In the genomic region with DNA sequence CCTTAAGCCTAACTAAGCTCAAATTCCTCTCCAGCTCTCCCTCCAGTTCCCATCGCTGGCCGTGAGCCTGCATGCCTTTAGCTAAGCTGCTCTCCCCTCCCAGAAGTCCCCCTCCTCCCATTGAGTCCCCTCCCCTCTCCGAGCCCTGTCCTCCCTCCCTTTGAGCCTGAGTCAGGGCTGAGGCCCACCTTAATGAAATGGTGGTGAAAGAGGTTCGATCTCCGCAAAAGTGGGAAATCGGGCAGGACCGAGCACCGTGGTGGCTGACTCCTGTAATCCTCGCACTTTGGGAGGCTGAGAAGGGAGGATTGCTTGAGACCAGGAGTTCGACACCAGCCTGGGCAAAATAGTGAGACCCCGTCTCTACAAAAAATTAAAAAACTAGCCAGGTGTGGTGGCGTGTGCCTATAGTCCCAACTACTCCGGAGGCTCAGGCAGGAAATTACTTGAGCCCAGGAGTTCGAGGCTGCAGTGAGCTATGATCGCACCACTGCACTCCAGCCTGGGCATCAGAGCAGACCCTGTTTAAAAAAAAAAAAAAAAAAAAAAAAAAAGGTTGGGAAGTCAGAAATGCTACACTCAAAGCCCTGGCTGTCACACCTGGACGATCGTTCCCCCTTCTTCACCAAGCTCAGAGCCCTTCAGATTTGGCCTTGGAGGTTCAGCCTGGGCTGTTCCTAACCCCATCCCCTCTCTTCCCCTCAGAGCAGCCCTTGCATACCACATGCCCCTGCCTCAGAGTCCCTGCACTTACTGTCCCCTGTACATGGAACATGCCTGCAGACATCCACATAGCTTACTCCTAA, we compare ENCODE assay signal across 11 cellular contexts. TPM values are rescaled to one million over a fixed set of nuclear protein-coding genes. Genes with fewer than 3 reads are reported as not detected.
DNase-seq lines count a peak whose midpoint lies in the region; ATAC-seq, FAIRE-seq and TF ChIP-seq lines count a peak whose summit lies in the region.
"Had no signal": no experiment of that assay in that cellular context is flagged by ENCODE, and none has a peak within 500 bp of the region (broad histone marks: within the 10 kb centered on the region; RNA-seq: fewer than 3 reads in every experiment).

No MANE protein-coding gene starts in this region.

- no peaks in the 10 kb centered on the region for H3K79me2 ChIP-seq in HepG2 (ENCODE audit: insufficient read depth, low read length)

- no TSS peak for BruUV-seq in HepG2 (replicated peaks; lab: Mats Ljungman, UMichigan)

- no peak overlapping the region for H3K9ac ChIP-seq in HepG2 (ENCODE audit: insufficient read depth, low read depth, low read length)

- TF ChIP-seq RAD21 in HepG2 (CRISPR knock-in tag; IDR thresholded peaks at IDR 0.05): no peak

- peak overlapping the region; percentile 76 for H3K4me3 Mint-ChIP-seq in WTC11
- H3K4me3 Mint-ChIP-seq in stimulated activated naive B cell treated with anti-CD40 and anti-IgM and Interleukin-4, amounts not matched to agents 10 μg/mL and 1 μg/mL and 100 μg/mL, for 72 hours: peak overlapping the region; percentile 72 to 75

- DNase-seq in HAP-1 (ENCODE audit: low spot score in 2 of 2): no peak
- DNase-seq in WTC11 (ENCODE audit: low spot score): no peak
- no peak for DNase-seq in HepG2 (ENCODE audit: low spot score)
- no peak for DNase-seq in stimulated activated naive B cell treated with anti-CD40 and anti-IgM and Interleukin-4, amounts not matched to agents 10 μg/mL and 1 μg/mL and 100 μg/mL, for 72 hours
- no peak for DNase-seq in RPMI8226
- DNase-seq: mesenchymal stem cell had no signal

- peaks cover 7% of the 10 kb centered on the region for H3K9me3 Mint-ChIP-seq in WTC11
- H3K9me3 Mint-ChIP-seq in stimulated activated naive B cell treated with anti-CD40 and anti-IgM and Interleukin-4, amounts not matched to agents 10 μg/mL and 1 μg/mL and 100 μg/mL, for 72 hours: no peaks in the 10 kb centered on the region

- no peak overlapping the region for H2AFZ ChIP-seq in HepG2 (ENCODE audit: low read length)

- CTCF ChIA-PET in WTC11 (lab: Charles Lee) (interaction anchor here (1.0 to 3.4 kb wide), 6 partner anchors 31 to 297 kb away, joined by 3 to 22 read pairs (median 4); a partner anchor contains a TSS), HepG2 (lab: Yijun Ruan, JAX; ENCODE audit: low intra/inter-chr PET ratio, low total read pairs) (no interaction called here)

- peak overlapping the region; percentile 70 for H3K4me2 ChIP-seq in HepG2 (ENCODE audit: low read depth, low read length)

- peak overlapping the region; percentile 37 for H3K4me3 ChIP-seq in HAP-1
- peak overlapping the region; percentile 23 to 64 (median 43); a peak in 3 of 6 replicates for H3K4me3 ChIP-seq in HepG2 (replicated peaks in 1 of 3; ENCODE audit: insufficient read depth in 1 of 3, low read depth in 2 of 3, low read length in 3 of 3)

- H3K9me3 ChIP-seq in HAP-1 (no peaks in the 10 kb centered on the region), HepG2 (ENCODE audit: low read length) (no peaks in the 10 kb centered on the region)

- peaks cover 10% of the 10 kb centered on the region for H3K4me1 Mint-ChIP-seq in WTC11
- peaks cover 12 to 33% of the 10 kb centered on the region in 2 donors for H3K4me1 Mint-ChIP-seq in stimulated activated naive B cell treated with anti-CD40 and anti-IgM and Interleukin-4, amounts not matched to agents 10 μg/mL and 1 μg/mL and 100 μg/mL, for 72 hours

- no peak overlapping the region for H3K27ac ChIP-seq in HepG2 (ENCODE audit: extremely low read length, insufficient read depth, low read length)
- H3K27ac ChIP-seq: HL-60 had no signal

- 67% methylated on average over 17 of the region's 17 CpGs for WGBS in HepG2 (ENCODE audit: low lambda C conversion rate)

- TF ChIP-seq CTCF in WTC11 (IDR thresholded peaks at IDR 0.05) (no peak), HepG2 (CRISPR knock-in tag; IDR thresholded peaks at IDR 0.05) (no peak)

- ATAC-seq in WTC11 (peak; percentile 25), HepG2 (no peak), HG02798 (IDR thresholded peaks at IDR 0.05; ENCODE audit: poor library complexity, unreplicated experiment) (no peak), HG02759 (IDR thresholded peaks at IDR 0.05; ENCODE audit: unreplicated experiment) (no peak)
- ATAC-seq in stimulated activated naive B cell treated with anti-CD40 and anti-IgM and Interleukin-4, amounts not matched to agents 10 μg/mL and 1 μg/mL and 100 μg/mL, for 72 hours (replicated peaks): no peak

- POLR2A ChIA-PET in WTC11 (lab: Charles Lee) (interaction anchor here (0.6 to 2.6 kb wide), 8 partner anchors 9 to 402 kb away, joined by 3 to 25 read pairs (median 4); a partner anchor contains a TSS), HepG2 (lab: Yijun Ruan, JAX) (interaction anchor here (1.1 kb wide), 1 partner anchor 71 kb away, joined by 3 read pairs; a partner anchor contains a TSS)

- no peak for TF ChIP-seq POLR2A in HepG2 (IDR thresholded peaks at IDR 0.05; ENCODE audit: insufficient read depth in 1 of 2, low read depth in 2 of 2, low read length in 2 of 2)

- no peaks in the 10 kb centered on the region for H3K36me3 Mint-ChIP-seq in WTC11
- peaks cover 0 to 6% of the 10 kb centered on the region in 2 donors for H3K36me3 Mint-ChIP-seq in stimulated activated naive B cell treated with anti-CD40 and anti-IgM and Interleukin-4, amounts not matched to agents 10 μg/mL and 1 μg/mL and 100 μg/mL, for 72 hours

- peaks cover 15% of the 10 kb centered on the region for H3K27me3 Mint-ChIP-seq in WTC11 (ENCODE audit: low read depth)
- peaks cover 58 to 72% of the 10 kb centered on the region in 2 donors for H3K27me3 Mint-ChIP-seq in stimulated activated naive B cell treated with anti-CD40 and anti-IgM and Interleukin-4, amounts not matched to agents 10 μg/mL and 1 μg/mL and 100 μg/mL, for 72 hours

- H3K27me3 ChIP-seq in HAP-1 (ENCODE audit: low read depth) (no peaks in the 10 kb centered on the region), HepG2 (ENCODE audit: control insufficient read depth in 1 of 2, insufficient read depth in 2 of 2, low read length in 2 of 2) (peaks cover 0 to 2% of the 10 kb centered on the region in 2 experiments; a peak in 2 of 5 replicates)

- H4K20me1 ChIP-seq in HepG2 (ENCODE audit: insufficient read depth, low read length): no peaks in the 10 kb centered on the region

- no peak for TF ChIP-seq EP300 in HepG2 (IDR thresholded peaks at IDR 0.05; ENCODE audit: low read depth in 2 of 2, low read length in 2 of 2)
- TF ChIP-seq EP300 in HepG2 (CRISPR knock-in tag; IDR thresholded peaks at IDR 0.05; ENCODE audit: borderline replicate concordance): no peak

- no peaks in the 10 kb centered on the region; the same call in 1 of the 2 replicates for H3K4me1 ChIP-seq in HAP-1
- H3K4me1 ChIP-seq in HepG2 (ENCODE audit: insufficient read depth, low read length): peaks cover 40% of the 10 kb centered on the region

- intact Hi-C loops in HepG2 (cut with micrococcal nuclease; ENCODE audit: unreplicated experiment): no loop called here

- H3K36me3 ChIP-seq in HAP-1 (replicated peaks) (no peaks in the 10 kb centered on the region), HepG2 (replicated peaks in 1 of 2; ENCODE audit: control insufficient read depth in 1 of 2, insufficient read depth in 2 of 2, low read length in 2 of 2) (no peaks in the 10 kb centered on the region)

- FAIRE-seq in HepG2 (lab: Jason Lieb, UNC): no peak

- peak overlapping the region; percentile 91 for H3K27ac Mint-ChIP-seq in WTC11
- H3K27ac Mint-ChIP-seq in stimulated activated naive B cell treated with anti-CD40 and anti-IgM and Interleukin-4, amounts not matched to agents 10 μg/mL and 1 μg/mL and 100 μg/mL, for 72 hours: peak overlapping the region; percentile 37

- in situ Hi-C loops in HAP-1 (cut with MboI; ENCODE audit: low sequenced_read_pairs): no loop called here
- in situ Hi-C loops in HepG2 (cut with HindIII; ENCODE audit: extremely low pct_ligation_motif_present, low pct_unique_long_range_greater_than_20kb): no loop called here

RNA-seq across cellular contexts. Expression of a gene that starts 1.0 kb away (rescaled TPM):
- total RNA-seq in WTC11 (2021) (20.7 to 35.1 TPM (median 34.8 TPM) in 3 replicates), HepG2 (2016; rRNA removed; fragmentation: Illumina TruSeq; extraction: Trizol) (0.31 TPM in 1 of 2 replicates, not detected in the other)
- total RNA-seq in HepG2 (2016; cell fraction: cytosol; rRNA removed; fragmentation: Illumina TruSeq; extraction: Trizol; ENCODE audit: low read depth): 0.40 TPM in 1 of 2 replicates, not detected in the other
- 0.32 TPM in 1 of 2 replicates, not detected in the other for total RNA-seq in HepG2 (2016; cell fraction: insoluble cytoplasmic fraction; rRNA removed; fragmentation: Illumina TruSeq; extraction: Trizol)
- 0.19 TPM in 1 of 2 replicates, not detected in the other for total RNA-seq in HepG2 (2016; cell fraction: membrane; rRNA removed; fragmentation: Illumina TruSeq; extraction: Trizol)
- total RNA-seq in HepG2 (2016; cell fraction: nucleus; rRNA removed; fragmentation: Illumina TruSeq; extraction: Trizol): 0.40 and 0.50 TPM in 2 replicates
- polyA plus RNA-seq in HepG2 (2011; rRNA removed): 0.51 and 0.59 TPM in 2 replicates
- 0.59 and 1.2 TPM in 2 replicates for polyA plus RNA-seq in HepG2 (2011; cell fraction: cytosol; rRNA removed)
- polyA plus RNA-seq in HepG2 (2011; cell fraction: nucleus; rRNA removed): 0.71 and 1.2 TPM in 2 replicates
- 1.0 and 1.2 TPM in 2 replicates for polyA plus RNA-seq in HepG2 (2012)
- polyA plus RNA-seq in HepG2 (2016; cell fraction: cytosol; fragmentation: Illumina TruSeq; extraction: Trizol; ENCODE audit: low read depth): 0.24 and 0.34 TPM in 2 replicates
- polyA plus RNA-seq in HepG2 (2016; cell fraction: insoluble cytoplasmic fraction; fragmentation: Illumina TruSeq; extraction: Trizol; ENCODE audit: low read depth): 0.24 and 0.32 TPM in 2 replicates
- polyA plus RNA-seq in HepG2 (2016; cell fraction: membrane; fragmentation: Illumina TruSeq; extraction: Trizol; ENCODE audit: low read depth): 0.38 and 0.39 TPM in 2 replicates
- polyA plus RNA-seq in HepG2 (2016; cell fraction: nucleus; fragmentation: Illumina TruSeq; extraction: Trizol; ENCODE audit: insufficient read depth, low read depth): 0.49 and 1.4 TPM in 2 replicates
- 0.26 and 0.98 TPM in 2 replicates for polyA minus RNA-seq in HepG2 (2011; rRNA and poly(A)+ RNA removed; ENCODE audit: low replicate concordance)
- polyA minus RNA-seq in HepG2 (2011; cell fraction: cytosol; rRNA and poly(A)+ RNA removed): 0.49 and 1.1 TPM in 2 replicates
- not detected in 2 replicates for polyA minus RNA-seq in HepG2 (2011; cell fraction: nucleus; rRNA and poly(A)+ RNA removed)
- total RNA-seq: G401, RPMI7951 had no signal

RNA-seq across cellular contexts. Expression of a gene that starts 32.5 kb away (rescaled TPM):
- total RNA-seq in WTC11 (2021): 23.8 to 27.6 TPM (median 26.5 TPM) in 3 replicates
- 6.4 and 7.0 TPM in 2 replicates for total RNA-seq in HepG2 (2016; rRNA removed; fragmentation: Illumina TruSeq; extraction: Trizol)
- total RNA-seq in HepG2 (2016; cell fraction: cytosol; rRNA removed; fragmentation: Illumina TruSeq; extraction: Trizol; ENCODE audit: low read depth): 2.5 and 2.8 TPM in 2 replicates
- total RNA-seq in HepG2 (2016; cell fraction: insoluble cytoplasmic fraction; rRNA removed; fragmentation: Illumina TruSeq; extraction: Trizol): 6.2 and 6.4 TPM in 2 replicates
- total RNA-seq in HepG2 (2016; cell fraction: membrane; rRNA removed; fragmentation: Illumina TruSeq; extraction: Trizol): 3.3 and 3.6 TPM in 2 replicates
- total RNA-seq in HepG2 (2016; cell fraction: nucleus; rRNA removed; fragmentation: Illumina TruSeq; extraction: Trizol): 4.1 and 4.7 TPM in 2 replicates
- 7.1 and 8.1 TPM in 2 replicates for polyA plus RNA-seq in HepG2 (2011; rRNA removed)
- 3.7 and 7.1 TPM in 2 replicates for polyA plus RNA-seq in HepG2 (2011; cell fraction: cytosol; rRNA removed)
- 10.5 and 11.1 TPM in 2 replicates for polyA plus RNA-seq in HepG2 (2011; cell fraction: nucleus; rRNA removed)
- 2.0 and 3.1 TPM in 2 replicates for polyA plus RNA-seq in HepG2 (2012)
- 1.7 and 1.9 TPM in 2 replicates for polyA plus RNA-seq in HepG2 (2016; cell fraction: cytosol; fragmentation: Illumina TruSeq; extraction: Trizol; ENCODE audit: low read depth)
- 7.3 and 7.9 TPM in 2 replicates for polyA plus RNA-seq in HepG2 (2016; cell fraction: insoluble cytoplasmic fraction; fragmentation: Illumina TruSeq; extraction: Trizol; ENCODE audit: low read depth)
- polyA plus RNA-seq in HepG2 (2016; cell fraction: membrane; fragmentation: Illumina TruSeq; extraction: Trizol; ENCODE audit: low read depth): 1.8 and 2.3 TPM in 2 replicates
- polyA plus RNA-seq in HepG2 (2016; cell fraction: nucleus; fragmentation: Illumina TruSeq; extraction: Trizol; ENCODE audit: insufficient read depth, low read depth): 8.1 and 14.0 TPM in 2 replicates
- 8.6 and 26.6 TPM in 2 replicates for polyA minus RNA-seq in HepG2 (2011; rRNA and poly(A)+ RNA removed; ENCODE audit: low replicate concordance)
- polyA minus RNA-seq in HepG2 (2011; cell fraction: cytosol; rRNA and poly(A)+ RNA removed): 0.89 and 2.6 TPM in 2 replicates
- polyA minus RNA-seq in HepG2 (2011; cell fraction: nucleus; rRNA and poly(A)+ RNA removed): 6.2 and 11.3 TPM in 2 replicates

RNA-seq across cellular contexts. Expression of a gene that starts 51.6 kb away (rescaled TPM):
- total RNA-seq in WTC11 (2021): 17.7 to 20.4 TPM (median 18.5 TPM) in 3 replicates
- total RNA-seq in HepG2 (2016; rRNA removed; fragmentation: Illumina TruSeq; extraction: Trizol): 2.9 and 6.1 TPM in 2 replicates
- 1.3 and 1.8 TPM in 2 replicates for total RNA-seq in HepG2 (2016; cell fraction: cytosol; rRNA removed; fragmentation: Illumina TruSeq; extraction: Trizol; ENCODE audit: low read depth)
- 3.3 and 5.7 TPM in 2 replicates for total RNA-seq in HepG2 (2016; cell fraction: insoluble cytoplasmic fraction; rRNA removed; fragmentation: Illumina TruSeq; extraction: Trizol)
- 2.4 and 4.1 TPM in 2 replicates for total RNA-seq in HepG2 (2016; cell fraction: membrane; rRNA removed; fragmentation: Illumina TruSeq; extraction: Trizol)
- 6.6 and 10.3 TPM in 2 replicates for total RNA-seq in HepG2 (2016; cell fraction: nucleus; rRNA removed; fragmentation: Illumina TruSeq; extraction: Trizol)
- polyA plus RNA-seq in HepG2 (2011; rRNA removed): 12.2 and 14.8 TPM in 2 replicates
- 5.3 and 6.0 TPM in 2 replicates for polyA plus RNA-seq in HepG2 (2011; cell fraction: cytosol; rRNA removed)
- polyA plus RNA-seq in HepG2 (2011; cell fraction: nucleus; rRNA removed): 75.2 and 75.4 TPM in 2 replicates
- 8.5 and 18.8 TPM in 2 replicates for polyA plus RNA-seq in HepG2 (2012)
- 0.94 and 1.4 TPM in 2 replicates for polyA plus RNA-seq in HepG2 (2016; cell fraction: cytosol; fragmentation: Illumina TruSeq; extraction: Trizol; ENCODE audit: low read depth)
- 3.1 and 4.5 TPM in 2 replicates for polyA plus RNA-seq in HepG2 (2016; cell fraction: insoluble cytoplasmic fraction; fragmentation: Illumina TruSeq; extraction: Trizol; ENCODE audit: low read depth)
- 2.3 and 2.5 TPM in 2 replicates for polyA plus RNA-seq in HepG2 (2016; cell fraction: membrane; fragmentation: Illumina TruSeq; extraction: Trizol; ENCODE audit: low read depth)
- polyA plus RNA-seq in HepG2 (2016; cell fraction: nucleus; fragmentation: Illumina TruSeq; extraction: Trizol; ENCODE audit: insufficient read depth, low read depth): 26.8 and 37.4 TPM in 2 replicates
- 5.2 and 10.7 TPM in 2 replicates for polyA minus RNA-seq in HepG2 (2011; rRNA and poly(A)+ RNA removed; ENCODE audit: low replicate concordance)
- 1.7 and 3.1 TPM in 2 replicates for polyA minus RNA-seq in HepG2 (2011; cell fraction: cytosol; rRNA and poly(A)+ RNA removed)
- 12.8 and 13.4 TPM in 2 replicates for polyA minus RNA-seq in HepG2 (2011; cell fraction: nucleus; rRNA and poly(A)+ RNA removed)

RNA-seq across cellular contexts. Expression of a gene that starts 59.7 kb away (rescaled TPM):
- total RNA-seq in WTC11 (2021): 32.0 to 54.3 TPM (median 52.5 TPM) in 3 replicates
- 9.4 and 28.2 TPM in 2 replicates for total RNA-seq in HepG2 (2016; rRNA removed; fragmentation: Illumina TruSeq; extraction: Trizol)
- total RNA-seq in HepG2 (2016; cell fraction: cytosol; rRNA removed; fragmentation: Illumina TruSeq; extraction: Trizol; ENCODE audit: low read depth): 4.3 and 4.7 TPM in 2 replicates
- total RNA-seq in HepG2 (2016; cell fraction: insoluble cytoplasmic fraction; rRNA removed; fragmentation: Illumina TruSeq; extraction: Trizol): 9.9 and 28.5 TPM in 2 replicates
- 7.4 and 7.9 TPM in 2 replicates for total RNA-seq in HepG2 (2016; cell fraction: membrane; rRNA removed; fragmentation: Illumina TruSeq; extraction: Trizol)
- total RNA-seq in HepG2 (2016; cell fraction: nucleus; rRNA removed; fragmentation: Illumina TruSeq; extraction: Trizol): 24.8 and 28.9 TPM in 2 replicates
- 35.7 and 47.4 TPM in 2 replicates for polyA plus RNA-seq in HepG2 (2011; rRNA removed)
- 46.8 and 65.8 TPM in 2 replicates for polyA plus RNA-seq in HepG2 (2011; cell fraction: cytosol; rRNA removed)
- polyA plus RNA-seq in HepG2 (2011; cell fraction: nucleus; rRNA removed): 34.9 and 35.5 TPM in 2 replicates
- 16.0 and 29.2 TPM in 2 replicates for polyA plus RNA-seq in HepG2 (2012)
- 2.9 and 3.1 TPM in 2 replicates for polyA plus RNA-seq in HepG2 (2016; cell fraction: cytosol; fragmentation: Illumina TruSeq; extraction: Trizol; ENCODE audit: low read depth)
- polyA plus RNA-seq in HepG2 (2016; cell fraction: insoluble cytoplasmic fraction; fragmentation: Illumina TruSeq; extraction: Trizol; ENCODE audit: low read depth): 8.7 and 9.9 TPM in 2 replicates
- polyA plus RNA-seq in HepG2 (2016; cell fraction: membrane; fragmentation: Illumina TruSeq; extraction: Trizol; ENCODE audit: low read depth): 3.9 and 4.0 TPM in 2 replicates
- polyA plus RNA-seq in HepG2 (2016; cell fraction: nucleus; fragmentation: Illumina TruSeq; extraction: Trizol; ENCODE audit: insufficient read depth, low read depth): 34.6 and 39.8 TPM in 2 replicates
- 55.3 and 116 TPM in 2 replicates for polyA minus RNA-seq in HepG2 (2011; rRNA and poly(A)+ RNA removed; ENCODE audit: low replicate concordance)
- 39.1 and 50.4 TPM in 2 replicates for polyA minus RNA-seq in HepG2 (2011; cell fraction: cytosol; rRNA and poly(A)+ RNA removed)
- polyA minus RNA-seq in HepG2 (2011; cell fraction: nucleus; rRNA and poly(A)+ RNA removed): 8.5 and 9.7 TPM in 2 replicates

Comparison
In these comparisons a context has a peak if more than half of its experiments do, and no peak if none do; other contexts are left out.
1. RNA of a gene that starts 1.0 kb away (total RNA-seq): 20.7 to 35.1 TPM in WTC11; 0.19 to 0.50 TPM in HepG2; every median in the first group is over 10 times any median in the second.